In genomic region chr17:78476973-78477372, GRCh38 we compare ENCODE assay signal across 1 cellular context.
TF ChIP-seq lines count a peak whose summit lies in the region.

No MANE protein-coding gene starts in this region.

TF ChIP-seq in GM12878, 131 proteins besides CTCF, POLR2A, EP300 and RAD21 (continued from another document):
- no peak for TF ChIP-seq SKIL (IDR thresholded peaks at IDR 0.05; ENCODE audit: low read depth, poor library complexity, severe bottlenecking)
- TF ChIP-seq RBBP5 (conservative IDR thresholded peaks at IDR 0.05), result no peak
- TF ChIP-seq STAT1 (conservative IDR thresholded peaks at IDR 0.05), result no peak
- TF ChIP-seq SREBF1 (IDR thresholded peaks at IDR 0.05; ENCODE audit: low read length), result no peak
- TF ChIP-seq E2F8 (IDR thresholded peaks at IDR 0.05; ENCODE audit: low read depth, partially characterized antibody), result no peak
TF ChIP-seq in GM12878: peak in this region for 0.
